ENCODE assay signal across 40 cellular contexts in the genomic region with DNA sequence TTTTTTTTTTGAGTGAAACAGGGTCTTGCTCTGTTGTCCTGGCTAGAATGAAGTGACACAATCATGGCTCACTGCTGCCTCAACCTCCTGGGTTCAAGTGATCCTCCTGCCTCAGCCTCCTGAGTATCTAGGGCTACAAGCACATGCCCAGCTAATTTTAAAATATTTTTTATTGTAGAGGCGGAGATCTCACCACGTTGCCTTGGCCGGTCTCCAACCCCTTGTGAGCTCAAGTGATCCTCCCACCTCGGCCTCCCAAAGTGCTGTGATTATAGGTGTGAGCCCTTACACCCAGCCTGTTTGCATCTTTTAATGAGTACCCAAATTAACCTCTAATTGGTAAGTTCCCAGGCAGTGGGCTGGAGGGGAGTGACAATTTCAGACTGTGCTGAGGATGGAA. TPM values are rescaled to one million over a fixed set of nuclear protein-coding genes. Genes with fewer than 3 reads are reported as not detected.
"Had no signal": no experiment of that assay in that cellular context is flagged by ENCODE, and none has a peak within 500 bp of the region (broad histone marks: within the 10 kb centered on the region; RNA-seq: fewer than 3 reads in every experiment).

No MANE protein-coding gene starts in this region.

- H3K36me3 ChIP-seq: ascending aorta, cardiac muscle cell, WERI-Rb-1 had no signal

- H3K27me3 ChIP-seq: ascending aorta, cardiac muscle cell had no signal

- DNase-seq: activated CD4-positive, alpha-beta memory T cell treated with anti-CD3 and anti-CD28 coated beads, Interleukin-2, amount 10 ng/mL, durations not matched to agents 7 days and 5 days; activated CD4-positive, alpha-beta T cell treated with anti-CD3 and anti-CD28 coated beads for 1 hour; activated CD4-positive, alpha-beta T cell treated with anti-CD3 and anti-CD28 coated beads for 48 hours; activated CD4-positive, CD25-positive, alpha-beta regulatory T cell; activated gamma-delta T cell; activated naive CD4-positive, alpha-beta T cell treated with Interleukin-2 at 50 U/mL for 16 hours; activated naive CD8-positive, alpha-beta T cell treated with anti-CD3 and anti-CD28 coated beads, Interleukin-2, amount 10 ng/mL, durations not matched to agents 7 days and 5 days; activated T-cell treated with anti-CD3 and anti-CD28 coated beads, Interleukin-2, amount 50 U/mL, for 48 hours; amygdala; Karpas-422; KBM-7; NCI-H1048; NCI-H1105 treated with DMSO at 0.1 percent for 48 hours; NCI-H1436; NCI-H1694; NCI-H1930; NCI-H2081 treated with DMSO at 0.1 percent for 48 hours; NCI-H226; NCI-H446 treated with DMSO at 0.1 percent for 48 hours; NCI-H524; PC-9; SIG-M5; SW 1271; T-helper 1 cell; T-helper 2 cell; T-helper 9 cell; WERI-Rb-1 had no signal

- H3K9me3 Mint-ChIP-seq: activated CD4-positive, alpha-beta memory T cell treated with anti-CD3 and anti-CD28 coated beads, Interleukin-2, amount 10 ng/mL, durations not matched to agents 7 days and 5 days; activated naive CD4-positive, alpha-beta T cell treated with anti-CD3 and anti-CD28 coated beads, Interleukin-2, amount 50 U/mL, for 24 hours; activated naive CD8-positive, alpha-beta T cell treated with anti-CD3 and anti-CD28 coated beads, Interleukin-2, amount 10 ng/mL, durations not matched to agents 7 days and 5 days; central memory CD8-positive, alpha-beta T cell had no signal

- H3K27ac ChIP-seq: ascending aorta, cardiac muscle cell, PC-9, RWPE1, WERI-Rb-1 had no signal

- H3K36me3 Mint-ChIP-seq: activated naive CD4-positive, alpha-beta T cell treated with anti-CD3 and anti-CD28 coated beads, Interleukin-2, amount 50 U/mL, for 24 hours; activated naive CD8-positive, alpha-beta T cell treated with anti-CD3 and anti-CD28 coated beads, Interleukin-2, amount 10 ng/mL, durations not matched to agents 7 days and 5 days had no signal

- H3K9me3 ChIP-seq: ascending aorta had no signal

- ATAC-seq: Right ventricle myocardium inferior, SK-N-SH treated with all-trans-retinoic acid at 6 μM for 48 hours had no signal

- H3K4me1 Mint-ChIP-seq: activated CD4-positive, alpha-beta memory T cell treated with anti-CD3 and anti-CD28 coated beads, Interleukin-2, amount 10 ng/mL, durations not matched to agents 7 days and 5 days; activated naive CD4-positive, alpha-beta T cell treated with anti-CD3 and anti-CD28 coated beads, Interleukin-2, amount 50 U/mL, for 24 hours; activated naive CD8-positive, alpha-beta T cell treated with anti-CD3 and anti-CD28 coated beads, Interleukin-2, amount 10 ng/mL, durations not matched to agents 7 days and 5 days had no signal

- H3K4me1 ChIP-seq: ascending aorta had no signal

- H3K4me3 Mint-ChIP-seq: activated CD4-positive, alpha-beta memory T cell treated with anti-CD3 and anti-CD28 coated beads, Interleukin-2, amount 10 ng/mL, durations not matched to agents 7 days and 5 days; activated naive CD4-positive, alpha-beta T cell treated with anti-CD3 and anti-CD28 coated beads, Interleukin-2, amount 50 U/mL, for 24 hours; activated naive CD8-positive, alpha-beta T cell treated with anti-CD3 and anti-CD28 coated beads, Interleukin-2, amount 10 ng/mL, durations not matched to agents 7 days and 5 days; central memory CD8-positive, alpha-beta T cell had no signal

- H3K4me3 ChIP-seq: ascending aorta, cardiac muscle cell, PC-9 had no signal

- H3K27ac Mint-ChIP-seq: activated CD4-positive, alpha-beta memory T cell treated with anti-CD3 and anti-CD28 coated beads, Interleukin-2, amount 10 ng/mL, durations not matched to agents 7 days and 5 days; activated naive CD4-positive, alpha-beta T cell treated with anti-CD3 and anti-CD28 coated beads, Interleukin-2, amount 50 U/mL, for 24 hours; activated naive CD8-positive, alpha-beta T cell treated with anti-CD3 and anti-CD28 coated beads, Interleukin-2, amount 10 ng/mL, durations not matched to agents 7 days and 5 days had no signal

- H3K27me3 Mint-ChIP-seq: activated CD4-positive, alpha-beta memory T cell treated with anti-CD3 and anti-CD28 coated beads, Interleukin-2, amount 10 ng/mL, durations not matched to agents 7 days and 5 days; activated naive CD8-positive, alpha-beta T cell treated with anti-CD3 and anti-CD28 coated beads, Interleukin-2, amount 10 ng/mL, durations not matched to agents 7 days and 5 days had no signal

RNA-seq across cellular contexts. Expression of gene TEX35, which starts 20.6 kb away (rescaled TPM):
- total RNA-seq: activated CD4-positive, alpha-beta memory T cell treated with anti-CD3 and anti-CD28 coated beads, Interleukin-2, amount 10 ng/mL, durations not matched to agents 7 days and 5 days; activated CD8-positive, alpha-beta memory T cell treated with anti-CD3 and anti-CD28 coated beads for 36 hours; activated naive CD8-positive, alpha-beta T cell treated with anti-CD3 and anti-CD28 coated beads, Interleukin-2, amount 10 ng/mL, durations not matched to agents 7 days and 5 days; ascending aorta; cardiac muscle cell; chondrocyte; MCF 10A; OCI-LY7; PC-9; Right ventricle myocardium inferior; SK-MEL-5 had no signal
- polyA plus RNA-seq: cardiac muscle cell had no signal

RNA-seq across cellular contexts. Expression of gene CLEC20A, which starts 36.8 kb away (rescaled TPM):
- total RNA-seq: activated CD4-positive, alpha-beta memory T cell treated with anti-CD3 and anti-CD28 coated beads, Interleukin-2, amount 10 ng/mL, durations not matched to agents 7 days and 5 days; activated CD8-positive, alpha-beta memory T cell treated with anti-CD3 and anti-CD28 coated beads for 36 hours; activated naive CD8-positive, alpha-beta T cell treated with anti-CD3 and anti-CD28 coated beads, Interleukin-2, amount 10 ng/mL, durations not matched to agents 7 days and 5 days; ascending aorta; cardiac muscle cell; chondrocyte; MCF 10A; OCI-LY7; PC-9; Right ventricle myocardium inferior; SK-MEL-5 had no signal
- polyA plus RNA-seq: adipose tissue, cardiac muscle cell had no signal
